In the genomic region with DNA sequence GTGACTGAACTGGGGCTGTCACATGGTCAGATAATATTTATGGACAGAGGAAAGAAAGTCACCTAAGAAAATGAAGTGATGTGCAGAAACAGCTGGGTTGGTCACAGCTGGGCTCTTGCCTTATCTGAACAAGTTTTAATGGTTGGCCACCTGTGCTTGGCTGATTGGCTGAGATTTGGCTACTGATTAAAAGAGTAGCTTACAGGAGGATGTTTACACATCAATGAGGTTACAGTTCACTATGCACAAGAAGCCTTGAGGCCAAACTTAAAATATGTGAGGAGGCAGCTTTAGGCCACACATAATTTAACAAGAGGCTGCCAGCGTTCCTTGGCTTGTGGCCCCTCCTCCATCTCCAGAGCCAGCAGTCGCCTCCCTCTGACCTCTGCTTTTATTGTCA, we compare ENCODE assay signal across 19 cellular contexts.
A peak's percentile ranks its signal among the peaks of the same experiment; 100 is the strongest.
DNase-seq lines count a peak whose midpoint lies in the region; ATAC-seq and TF ChIP-seq lines count a peak whose summit lies in the region.
"Had no signal": no experiment of that assay in that cellular context is flagged by ENCODE, and none has a peak within 500 bp of the region (broad histone marks: within the 10 kb centered on the region; RNA-seq: fewer than 3 reads in every experiment).

No MANE protein-coding gene starts in this region.

- CTCF ChIA-PET in OCI-LY7 (lab: Charles Lee; ENCODE audit: unreplicated experiment): no interaction called here

- no peak overlapping the region for H2AFZ ChIP-seq in OCI-LY7 (ENCODE audit: low read length)
- H2AFZ ChIP-seq: GM23248 had no signal

- in situ Hi-C loops in Caki2 (cut with HindIII; ENCODE audit: low pct_unique_long_range_greater_than_20kb, low sequenced_read_pairs): no loop called here

- H3K27ac ChIP-seq in adrenal gland: no peak overlapping the region
- H3K27ac ChIP-seq in OCI-LY7 (ENCODE audit: low read depth, low read length, poor library complexity, severe bottlenecking): no peak overlapping the region
- H3K27ac ChIP-seq: GM23248 had no signal

- H3K4me1 ChIP-seq in adrenal gland (replicated peaks in 1 of 2) (no peaks in the 10 kb centered on the region), OCI-LY7 (ENCODE audit: insufficient read depth, low read length, poor library complexity, severe bottlenecking) (no peaks in the 10 kb centered on the region)

- no peaks in the 10 kb centered on the region for H3K9me2 ChIP-seq in OCI-LY7 (ENCODE audit: insufficient read depth, low read length)

- H3K36me3 Mint-ChIP-seq in activated naive CD4-positive, alpha-beta T cell treated with anti-CD3 and anti-CD28 coated beads, Interleukin-2, amount 50 U/mL, for 72 hours: no peaks in the 10 kb centered on the region

- DNase-seq in Caki2 (ENCODE audit: low read depth) (peak; percentile 2), left kidney (ENCODE audit: low read depth, low spot score) (peak; percentile 20), adrenal gland (no peak), OCI-LY7 (ENCODE audit: low spot score) (no peak)
- no peak for DNase-seq in activated naive CD4-positive, alpha-beta T cell treated with anti-CD3 and anti-CD28 coated beads, Interleukin-2, amount 50 U/mL, for 72 hours (ENCODE audit: low spot score in 2 of 2)
- DNase-seq in activated naive CD4-positive, alpha-beta T cell treated with Interleukin-2 at 50 U/mL for 16 hours: no peak
- DNase-seq: AML-193, DMS79, GM23248, KBM-7, NCI-H1092 treated with DMSO at 0.1 percent for 48 hours, NCI-H187, NCI-H446 had no signal

- POLR2A ChIA-PET in OCI-LY7 (lab: Charles Lee): no interaction called here

- H3K4me3 ChIP-seq in adrenal gland (no peak overlapping the region), OCI-LY7 (ENCODE audit: low read depth, low read length, poor library complexity, severe bottlenecking) (no peak overlapping the region)
- H3K4me3 ChIP-seq: GM12878, GM23248 had no signal

- H3K4me2 ChIP-seq in OCI-LY7 (ENCODE audit: low read length): no peak overlapping the region

- WGBS in adrenal gland, 4 donors: 69 to 80% (median 71%) methylated on average over 2 of the region's 2 CpGs

- no peaks in the 10 kb centered on the region for H4K20me1 ChIP-seq in OCI-LY7 (ENCODE audit: insufficient read depth, low read length)

- ATAC-seq in GM18907 (IDR thresholded peaks at IDR 0.05; ENCODE audit: unreplicated experiment): peak; percentile 68
- ATAC-seq in HG02759 (IDR thresholded peaks at IDR 0.05; ENCODE audit: unreplicated experiment): peak; percentile 53
- ATAC-seq in activated naive CD4-positive, alpha-beta T cell treated with anti-CD3 and anti-CD28 coated beads, Interleukin-2, amount 50 U/mL, for 72 hours: no peak
- ATAC-seq: Panc1, Right ventricle myocardium inferior, SK-N-SH treated with all-trans-retinoic acid at 6 μM for 48 hours had no signal

- intact Hi-C loops in adrenal gland (cut with DNase I): no loop called here
- intact Hi-C loops in OCI-LY7 (cut with micrococcal nuclease; ENCODE audit: unreplicated experiment): no loop called here

- H3K27ac Mint-ChIP-seq in activated naive CD4-positive, alpha-beta T cell treated with anti-CD3 and anti-CD28 coated beads, Interleukin-2, amount 50 U/mL, for 72 hours: no peak overlapping the region

- H3K9me3 Mint-ChIP-seq in activated naive CD4-positive, alpha-beta T cell treated with anti-CD3 and anti-CD28 coated beads, Interleukin-2, amount 50 U/mL, for 72 hours: peaks cover 0 to 4% of the 10 kb centered on the region in 2 donors

- TF ChIP-seq CTCF in adrenal gland (IDR thresholded peaks at IDR 0.05): no peak
- no peak for TF ChIP-seq CTCF in OCI-LY7 (conservative IDR thresholded peaks at IDR 0.05; ENCODE audit: low read length)

- no TSS peak for BruUV-seq in OCI-LY7 (replicated peaks; lab: Mats Ljungman, UMichigan)

- no peaks in the 10 kb centered on the region for H3K36me3 ChIP-seq in adrenal gland (replicated peaks in 1 of 2)
- H3K36me3 ChIP-seq in OCI-LY7 (ENCODE audit: insufficient read depth, low read length): no peaks in the 10 kb centered on the region

- H3K9me3 ChIP-seq in adrenal gland (replicated peaks in 1 of 3) (no peaks in the 10 kb centered on the region), OCI-LY7 (ENCODE audit: low read length) (no peaks in the 10 kb centered on the region)

- H3K27me3 ChIP-seq in adrenal gland: no peaks in the 10 kb centered on the region

- TF ChIP-seq POLR2A in adrenal gland (IDR thresholded peaks at IDR 0.05): no peak

- no peaks in the 10 kb centered on the region for H3K79me2 ChIP-seq in OCI-LY7 (ENCODE audit: insufficient read depth, low read depth, low read length)

Comparison
In these comparisons a context has a peak if more than half of its experiments do, and no peak if none do; other contexts are left out.
1. DNase-seq: peak in Caki2 (single experiment) and left kidney (single experiment); none in activated naive CD4-positive, alpha-beta T cell treated with anti-CD3 and anti-CD28 coated beads, Interleukin-2, amount 50 U/mL, for 72 hours (0 of 2), activated naive CD4-positive, alpha-beta T cell treated with Interleukin-2 at 50 U/mL for 16 hours (single experiment), adrenal gland (0 of 7) and OCI-LY7 (single experiment).
2. ATAC-seq: peak in GM18907 (single experiment) and HG02759 (single experiment); none in activated naive CD4-positive, alpha-beta T cell treated with anti-CD3 and anti-CD28 coated beads, Interleukin-2, amount 50 U/mL, for 72 hours (0 of 2).